24 cellular contexts compared by ENCODE assay signal in genomic region chr11:96147913-96148312, GRCh38.
DNase-seq lines count a peak whose midpoint lies in the region; ATAC-seq and TF ChIP-seq lines count a peak whose summit lies in the region.
"Had no signal": no experiment of that assay in that cellular context is flagged by ENCODE, and none has a peak within 500 bp of the region (broad histone marks: within the 10 kb centered on the region; RNA-seq: fewer than 3 reads in every experiment).

No MANE protein-coding gene starts in this region.

- no peak overlapping the region for H2BK120ac ChIP-seq in trophoblast cell (ENCODE audit: insufficient read depth, low read length, poor library complexity)

- no peaks in the 10 kb centered on the region for H3K27me3 Mint-ChIP-seq in activated CD4-positive, alpha-beta T cell treated with anti-CD3 and anti-CD28 coated beads for 36 hours
- no peaks in the 10 kb centered on the region for H3K27me3 Mint-ChIP-seq in activated CD4-positive, alpha-beta T cell treated with anti-CD3 and anti-CD28 coated beads, Interleukin-2, amount 10 ng/mL, durations not matched to agents 24 days and 14 days
- H3K27me3 Mint-ChIP-seq: central memory CD8-positive, alpha-beta T cell had no signal

- no peak overlapping the region for H4K8ac ChIP-seq in trophoblast cell (ENCODE audit: low read depth, low read length)

- H3K36me3 ChIP-seq in PC-3 (ENCODE audit: low read depth, low read length) = no peaks in the 10 kb centered on the region
- H3K36me3 ChIP-seq in trophoblast cell (ENCODE audit: control insufficient read depth in 1 of 2, insufficient read depth in 2 of 2, low read length in 2 of 2) = no peaks in the 10 kb centered on the region
- H3K36me3 ChIP-seq: Peyer's patch, SJSA1, spleen, tibial artery had no signal

- H3K9ac ChIP-seq in PC-3 (ENCODE audit: low read length) (peak overlapping the region; percentile 67), trophoblast cell (ENCODE audit: low read length) (no peak overlapping the region)

- H3K27ac Mint-ChIP-seq in activated CD4-positive, alpha-beta T cell treated with anti-CD3 and anti-CD28 coated beads for 36 hours = peak overlapping the region; percentile 55
- H3K27ac Mint-ChIP-seq in activated CD4-positive, alpha-beta T cell treated with anti-CD3 and anti-CD28 coated beads, Interleukin-2, amount 10 ng/mL, durations not matched to agents 24 days and 14 days = no peak overlapping the region

- no peaks in the 10 kb centered on the region for H3K27me3 ChIP-seq in PC-3 (ENCODE audit: low read length)
- H3K27me3 ChIP-seq in trophoblast cell (ENCODE audit: insufficient read depth, low read length) = no peaks in the 10 kb centered on the region
- H3K27me3 ChIP-seq: dorsolateral prefrontal cortex, Peyer's patch, SJSA1, spleen, tibial artery had no signal

- peaks cover 22% of the 10 kb centered on the region for H3K36me3 Mint-ChIP-seq in activated CD4-positive, alpha-beta T cell treated with anti-CD3 and anti-CD28 coated beads for 36 hours (ENCODE audit: low read depth)
- H3K36me3 Mint-ChIP-seq in activated CD4-positive, alpha-beta T cell treated with anti-CD3 and anti-CD28 coated beads, Interleukin-2, amount 10 ng/mL, durations not matched to agents 24 days and 14 days (ENCODE audit: low read depth) = peaks cover 5% of the 10 kb centered on the region

- peaks cover 57% of the 10 kb centered on the region for H3K4me1 Mint-ChIP-seq in activated CD4-positive, alpha-beta T cell treated with anti-CD3 and anti-CD28 coated beads for 36 hours
- H3K4me1 Mint-ChIP-seq in activated CD4-positive, alpha-beta T cell treated with anti-CD3 and anti-CD28 coated beads, Interleukin-2, amount 10 ng/mL, durations not matched to agents 24 days and 14 days = peaks cover 13% of the 10 kb centered on the region

- no TSS peak for BruUV-seq in PC-3 (replicated peaks; lab: Mats Ljungman, UMichigan)

- H4K20me1 ChIP-seq in PC-3 (ENCODE audit: low read length) = no peaks in the 10 kb centered on the region

- no peak overlapping the region for H4K91ac ChIP-seq in trophoblast cell (ENCODE audit: low read depth, low read length)

- H3K14ac ChIP-seq in trophoblast cell (ENCODE audit: low read length) = no peak overlapping the region

- H3K4me3 ChIP-seq in PC-3 (ENCODE audit: low read length) = no peak overlapping the region
- no peak overlapping the region for H3K4me3 ChIP-seq in trophoblast cell (ENCODE audit: low read depth, low read length)
- H3K4me3 ChIP-seq: dorsolateral prefrontal cortex, Peyer's patch, SJSA1, spleen, tibial artery had no signal

- no peaks in the 10 kb centered on the region for H3K9me2 ChIP-seq in PC-3 (replicated peaks; ENCODE audit: low read length)

- H3K9me3 ChIP-seq in PC-3 (ENCODE audit: low read length) = no peaks in the 10 kb centered on the region
- H3K9me3 ChIP-seq in trophoblast cell (ENCODE audit: insufficient read depth, low read depth, low read length) = no peaks in the 10 kb centered on the region
- H3K9me3 ChIP-seq: Peyer's patch, SJSA1, spleen, tibial artery had no signal

- no peak overlapping the region for H3K4me3 Mint-ChIP-seq in activated CD4-positive, alpha-beta T cell treated with anti-CD3 and anti-CD28 coated beads for 36 hours
- no peak overlapping the region for H3K4me3 Mint-ChIP-seq in activated CD4-positive, alpha-beta T cell treated with anti-CD3 and anti-CD28 coated beads, Interleukin-2, amount 10 ng/mL, durations not matched to agents 24 days and 14 days
- H3K4me3 Mint-ChIP-seq: central memory CD8-positive, alpha-beta T cell had no signal

- peaks cover 56% of the 10 kb centered on the region for H3K4me1 ChIP-seq in PC-3 (ENCODE audit: insufficient read depth, low read length)
- peaks cover 11 to 17% of the 10 kb centered on the region in 2 experiments for H3K4me1 ChIP-seq in trophoblast cell (ENCODE audit: control insufficient read depth in 1 of 2, insufficient read depth in 2 of 2, low read length in 2 of 2)
- H3K4me1 ChIP-seq: Peyer's patch had no signal

- H3K4me2 ChIP-seq in PC-3 (ENCODE audit: low read length) (peak overlapping the region; percentile 57), trophoblast cell (ENCODE audit: low read length) (no peak overlapping the region)

- H2BK12ac ChIP-seq in trophoblast cell (ENCODE audit: low read length) = peak overlapping the region; percentile 48

- H2AFZ ChIP-seq in PC-3 (ENCODE audit: low read length) = no peak overlapping the region
- H2AFZ ChIP-seq in trophoblast cell (ENCODE audit: insufficient read depth, low read length, poor library complexity) = no peak overlapping the region

- H2BK5ac ChIP-seq in trophoblast cell (ENCODE audit: low read depth, low read length, poor library complexity) = no peak overlapping the region

- H3K9me3 Mint-ChIP-seq in activated CD4-positive, alpha-beta T cell treated with anti-CD3 and anti-CD28 coated beads for 36 hours (ENCODE audit: low read depth) = no peaks in the 10 kb centered on the region
- H3K9me3 Mint-ChIP-seq in activated CD4-positive, alpha-beta T cell treated with anti-CD3 and anti-CD28 coated beads, Interleukin-2, amount 10 ng/mL, durations not matched to agents 24 days and 14 days = no peaks in the 10 kb centered on the region
- H3K9me3 Mint-ChIP-seq: central memory CD8-positive, alpha-beta T cell had no signal

- H3K79me2 ChIP-seq in PC-3 (ENCODE audit: low read length) = no peaks in the 10 kb centered on the region
- H3K79me2 ChIP-seq in trophoblast cell (ENCODE audit: control insufficient read depth, insufficient read depth, low read length, poor library complexity) = no peaks in the 10 kb centered on the region

- no CpG with 5 or more reads among the region's 6 CpGs for WGBS in trophoblast cell (ENCODE audit: extremely low coverage, insufficient coverage, insufficient read length)

- H3K23ac ChIP-seq in trophoblast cell (ENCODE audit: low read length) = no peak overlapping the region

- H3K27ac ChIP-seq in PC-3 (ENCODE audit: low read length) = peak overlapping the region; percentile 84
- peak overlapping the region; percentile 75 for H3K27ac ChIP-seq in epithelial cell of prostate
- H3K27ac ChIP-seq in trophoblast cell (ENCODE audit: low read depth, low read length) = no peak overlapping the region
- H3K27ac ChIP-seq in caudate nucleus (ENCODE audit: low read depth, low read length) = no peak overlapping the region
- H3K27ac ChIP-seq: HL-60, Peyer's patch, SJSA1, tibial artery had no signal

- intact Hi-C loops in activated CD4-positive, alpha-beta T cell treated with anti-CD3 and anti-CD28 coated beads for 36 hours (cut with DNase I, micrococcal nuclease) = no loop called here
- intact Hi-C loops in activated CD4-positive, alpha-beta T cell treated with anti-CD3 and anti-CD28 coated beads, Interleukin-2, amount 10 ng/mL, durations not matched to agents 24 days and 14 days (cut with micrococcal nuclease) = no loop called here
- intact Hi-C loops in PC-3 (cut with micrococcal nuclease) = loop anchor here (2.0 to 10.0 kb wide), 5 partner anchors 51 to 311 kb away; partner anchors contain the start of gene MAML2
- intact Hi-C loops in posterior vena cava (cut with DNase I) = no loop called here

- DNase-seq in activated CD4-positive, alpha-beta T cell treated with anti-CD3 and anti-CD28 coated beads for 36 hours = no peak
- no peak for DNase-seq in activated CD4-positive, alpha-beta T cell treated with anti-CD3 and anti-CD28 coated beads, Interleukin-2, amount 10 ng/mL, durations not matched to agents 24 days and 14 days
- DNase-seq in PC-3 (no peak), epithelial cell of prostate (ENCODE audit: low read depth, low spot score) (no peak), trophoblast cell (no peak), DMS153 (lab: John Stamatoyannopoulos, UW) (no peak), caudate nucleus (lab: John Stamatoyannopoulos, UW) (no peak), posterior vena cava (ENCODE audit: low spot score) (no peak)
- DNase-seq: activated CD4-positive, alpha-beta T cell treated with anti-CD3 and anti-CD28 coated beads, Interleukin-2, amount 50 U/mL, for 48 hours; activated CD8-positive, alpha-beta memory T cell treated with anti-CD3 and anti-CD28 coated beads, Interleukin-2, amount 50 U/mL, for 48 hours; dorsolateral prefrontal cortex; foreskin melanocyte; NCI-H1092 treated with DMSO at 0.1 percent for 48 hours; NCI-H2081; NCI-H510A treated with DMSO at 0.1 percent for 48 hours; Peyer's patch; spleen; stimulated activated CD4-positive, alpha-beta T cell treated with anti-CD3 and anti-CD28 coated beads, Interleukin-4, amount 100 ng/mL, for 1 hour; stimulated activated naive CD8-positive, alpha-beta T cell treated with anti-CD3 and anti-CD28 coated beads, Interleukin-15, Interleukin-2, amounts not matched to agents 100 U/mL and 50 U/mL, for 24 hours; tibial artery had no signal

- H3K4ac ChIP-seq in trophoblast cell (ENCODE audit: low read depth, low read length) = no peak overlapping the region

- no peaks in the 10 kb centered on the region for H3F3A ChIP-seq in PC-3 (ENCODE audit: low read length, unreplicated experiment)

- no peak overlapping the region for H4K12ac ChIP-seq in trophoblast cell (ENCODE audit: low read depth, low read length)

- no peak for TF ChIP-seq CTCF in PC-3 (conservative IDR thresholded peaks at IDR 0.05; ENCODE audit: low read depth, low read length)

- no peak overlapping the region for H2AK5ac ChIP-seq in trophoblast cell (ENCODE audit: low read length)

- CTCF ChIA-PET in activated CD4-positive, alpha-beta T cell treated with anti-CD3 and anti-CD28 coated beads for 36 hours (lab: Charles Lee) = interaction anchor here (2.7 kb wide), 1 partner anchor 8 kb away, joined by 8 read pairs; no protein-coding TSS in a partner anchor
- CTCF ChIA-PET in PC-3 (lab: Charles Lee) = no interaction called here

- peaks cover 9% of the 10 kb centered on the region for H3K79me1 ChIP-seq in trophoblast cell (ENCODE audit: low read length)

- no peak for ATAC-seq in activated CD4-positive, alpha-beta T cell treated with anti-CD3 and anti-CD28 coated beads for 36 hours
- ATAC-seq in PC-3 = no peak
- ATAC-seq: HepG2; stimulated activated naive CD8-positive, alpha-beta T cell treated with anti-CD3 and anti-CD28 coated beads, Interleukin-15, Interleukin-2, amounts not matched to agents 100 U/mL and 50 U/mL, for 24 hours had no signal

- POLR2A ChIA-PET in activated CD4-positive, alpha-beta T cell treated with anti-CD3 and anti-CD28 coated beads for 36 hours (lab: Charles Lee) = no interaction called here
- POLR2A ChIA-PET in PC-3 (lab: Charles Lee; ENCODE audit: unreplicated experiment) = no interaction called here

- H3K18ac ChIP-seq in trophoblast cell (ENCODE audit: low read length) = no peak overlapping the region

Comparison
In these comparisons a context has a peak if more than half of its experiments do, and no peak if none do; other contexts are left out.
1. H3K27ac ChIP-seq: peak in PC-3 (single experiment) and epithelial cell of prostate (single experiment); none in trophoblast cell (single experiment) and caudate nucleus (single experiment).